Comparison of ENCODE assay signal across 23 cellular contexts in genomic region chr17:8398980-8399379, GRCh38. TPM values are rescaled to one million over a fixed set of nuclear protein-coding genes. Genes with fewer than 3 reads are reported as not detected.
DNase-seq lines count a peak whose midpoint lies in the region; ATAC-seq, FAIRE-seq and TF ChIP-seq lines count a peak whose summit lies in the region.
"Had no signal": no experiment of that assay in that cellular context is flagged by ENCODE, and none has a peak within 500 bp of the region (broad histone marks: within the 10 kb centered on the region; RNA-seq: fewer than 3 reads in every experiment).

No MANE protein-coding gene starts in this region.

- H3K9me1 ChIP-seq in K562 (ENCODE audit: control insufficient read depth, insufficient read depth, low read length) = no peaks in the 10 kb centered on the region

- H3K4me1 Mint-ChIP-seq in GM23338 = no peaks in the 10 kb centered on the region

- H3F3A ChIP-seq in SK-N-SH (replicated peaks; ENCODE audit: insufficient read depth) = no peaks in the 10 kb centered on the region
- H3F3A ChIP-seq in GM23338 (replicated peaks; ENCODE audit: low read depth) = no peaks in the 10 kb centered on the region; the same call in 1 of the 2 replicates

- ATAC-seq in SK-N-SH treated with all-trans-retinoic acid at 6 μM for 48 hours (no peak), GM23338 (no peak), K562 (peak; percentile 21; the same call in 1 of the 3 replicates), HG02678 (IDR thresholded peaks at IDR 0.05; ENCODE audit: unreplicated experiment) (no peak)
- ATAC-seq: A549 had no signal

- TF ChIP-seq RAD21 in SK-N-SH (IDR thresholded peaks at IDR 0.05; ENCODE audit: low read length) (no peak), K562 (CRISPR knock-in tag; conservative IDR thresholded peaks at IDR 0.05 in 1 of 2, IDR thresholded peaks at IDR 0.05 in 1 of 2) (no peak)

- no peak overlapping the region for H2AFZ ChIP-seq in SK-N-SH (ENCODE audit: low read depth)
- H2AFZ ChIP-seq in GM23338 = no peak overlapping the region
- H2AFZ ChIP-seq in K562 (ENCODE audit: low read depth, low read length) = no peak overlapping the region

- no peak for TF ChIP-seq CTCF in SK-N-SH (IDR thresholded peaks at IDR 0.05)
- no peak for TF ChIP-seq CTCF in GM23338 (conservative IDR thresholded peaks at IDR 0.05; ENCODE audit: low read depth in 2 of 2)
- no peak for TF ChIP-seq CTCF in K562 (IDR thresholded peaks at IDR 0.05 in 2 of 3, conservative IDR thresholded peaks at IDR 0.05 in 1 of 3; ENCODE audit: insufficient read depth in 2 of 3, low read depth in 1 of 3, low read length in 3 of 3)
- TF ChIP-seq CTCF in spleen (IDR thresholded peaks at IDR 0.05 in 8 of 11, conservative IDR thresholded peaks at IDR 0.05 in 3 of 11) = no peak

- H3K4me1 ChIP-seq in SK-N-SH (ENCODE audit: control insufficient read depth in 1 of 2, insufficient read depth in 2 of 2, low read depth in 1 of 2, low read length in 1 of 2) = no peaks in the 10 kb centered on the region
- H3K4me1 ChIP-seq in GM23338 (ENCODE audit: insufficient read depth) = no peaks in the 10 kb centered on the region
- peaks cover 0 to 4% of the 10 kb centered on the region in 2 experiments; a peak in 2 of 5 replicates for H3K4me1 ChIP-seq in K562 (replicated peaks in 1 of 2; ENCODE audit: control insufficient read depth in 2 of 2, insufficient read depth in 2 of 2, low read length in 2 of 2)
- H3K4me1 ChIP-seq in spleen = peaks cover 0 to 4% (median 1%) of the 10 kb centered on the region in 6 donors
- H3K4me1 ChIP-seq: A549, Caco-2, HAP-1 had no signal

- POLR2A ChIA-PET in SK-N-SH (lab: Yijun Ruan, JAX) (no interaction called here), K562 (lab: Yijun Ruan, JAX) (no interaction called here)

- no peak overlapping the region for H3K4me3 Mint-ChIP-seq in GM23338
- H3K4me3 Mint-ChIP-seq: CD4-positive, alpha-beta T cell had no signal

- in situ Hi-C loops in K562 (cut with MboI) = loop anchor here (25.0 kb wide), 1 partner anchor 1138 kb away; no protein-coding TSS in a partner anchor

- CTCF ChIA-PET in SK-N-SH (lab: Yijun Ruan, JAX) = interaction anchor here (1.8 to 2.3 kb wide), 3 partner anchors 11 to 387 kb away, joined by 6 to 10 read pairs (median 7); no protein-coding TSS in a partner anchor
- CTCF ChIA-PET in K562 (lab: Yijun Ruan, JAX; ENCODE audit: low intra/inter-chr PET ratio) = no interaction called here

- TF ChIP-seq POLR2A in K562 (conservative IDR thresholded peaks at IDR 0.05) (no peak), spleen (IDR thresholded peaks at IDR 0.05) (no peak)

- H3K36me3 ChIP-seq in SK-N-SH (replicated peaks in 1 of 2; ENCODE audit: control insufficient read depth in 1 of 2, insufficient read depth in 2 of 2, low read length in 1 of 2) (no peaks in the 10 kb centered on the region), GM23338 (ENCODE audit: insufficient read depth) (no peaks in the 10 kb centered on the region), K562 (ENCODE audit: control insufficient read depth, insufficient read depth, low read length) (no peaks in the 10 kb centered on the region), spleen (no peaks in the 10 kb centered on the region)
- H3K36me3 ChIP-seq: HAP-1 had no signal

- H3K27ac Mint-ChIP-seq in GM23338 = no peak overlapping the region
- H3K27ac Mint-ChIP-seq: CD4-positive, alpha-beta T cell had no signal

- DNase-seq in SK-N-SH (no peak), GM23338 (ENCODE audit: low spot score) (no peak), K562 (ENCODE audit: extremely low read depth in 1 of 4, low spot score in 3 of 4) (no peak), spleen (peak; percentile 40)
- no peak for DNase-seq in stimulated activated CD4-positive, alpha-beta T cell treated with anti-CD3 and anti-CD28 coated beads, Interleukin-2, amount 100 ng/mL, for 24 hours
- DNase-seq: AML-193; Caco-2; CD4-positive, alpha-beta T cell; GDM1; IMR-90; KG1 had no signal

- no peak overlapping the region for H3K9ac ChIP-seq in SK-N-SH
- H3K9ac ChIP-seq in K562 (ENCODE audit: insufficient read depth in 1 of 2, low read depth in 2 of 2, low read length in 2 of 2) = no peak overlapping the region

- peaks cover 6% of the 10 kb centered on the region for H3K27me3 Mint-ChIP-seq in GM23338 (ENCODE audit: insufficient read depth, low read depth, poor library complexity)

- BruUV-seq in K562 (replicated peaks; lab: Mats Ljungman, UMichigan) = no TSS peak

- no peaks in the 10 kb centered on the region for H3K9me2 ChIP-seq in SK-N-SH
- no peaks in the 10 kb centered on the region for H3K9me2 ChIP-seq in GM23338 (ENCODE audit: insufficient read depth)

- no peak overlapping the region for H3K27ac ChIP-seq in SK-N-SH (ENCODE audit: low read depth in 2 of 2, low read length in 1 of 2)
- H3K27ac ChIP-seq in GM23338 (ENCODE audit: low read depth) = no peak overlapping the region
- H3K27ac ChIP-seq in K562 (ENCODE audit: extremely low read depth, low read depth, low read length) = no peak overlapping the region
- no peak overlapping the region for H3K27ac ChIP-seq in spleen
- H3K27ac ChIP-seq: 22Rv1, A549, C4-2B, HL-60 had no signal

- no peaks in the 10 kb centered on the region for H3K9me3 Mint-ChIP-seq in GM23338
- H3K9me3 Mint-ChIP-seq: CD4-positive, alpha-beta T cell had no signal

- peaks cover 26% of the 10 kb centered on the region; the same call in 1 of the 2 replicates for H3K27me3 ChIP-seq in SK-N-SH (ENCODE audit: insufficient read depth)
- no peaks in the 10 kb centered on the region for H3K27me3 ChIP-seq in GM23338 (ENCODE audit: insufficient read depth)
- peaks cover 0 to 15% of the 10 kb centered on the region in 2 experiments; a peak in 3 of 5 replicates for H3K27me3 ChIP-seq in K562 (ENCODE audit: control insufficient read depth in 2 of 2, insufficient read depth in 2 of 2, low read length in 2 of 2)
- H3K27me3 ChIP-seq in spleen (replicated peaks in 1 of 7) = peaks cover 0 to 66% (median 0%) of the 10 kb centered on the region in 7 donors

- H3K9me3 ChIP-seq in SK-N-SH (no peaks in the 10 kb centered on the region), K562 (replicated peaks; ENCODE audit: control insufficient read depth, insufficient read depth, low read depth, low read length) (no peaks in the 10 kb centered on the region), spleen (no peaks in the 10 kb centered on the region)
- H3K9me3 ChIP-seq: A549, Caco-2, HAP-1 had no signal

- no peak overlapping the region for H3K4me2 ChIP-seq in SK-N-SH
- no peak overlapping the region for H3K4me2 ChIP-seq in GM23338
- H3K4me2 ChIP-seq in K562 (ENCODE audit: insufficient read depth, low read length) = no peak overlapping the region
- H3K4me2 ChIP-seq: A549 had no signal

- no peak overlapping the region for H3K4me3 ChIP-seq in SK-N-SH (ENCODE audit: low read depth in 2 of 2, low read length in 1 of 2)
- H3K4me3 ChIP-seq in GM23338 = no peak overlapping the region
- H3K4me3 ChIP-seq in K562 = no peak overlapping the region
- no peak overlapping the region for H3K4me3 ChIP-seq in spleen
- H3K4me3 ChIP-seq: A549, HAP-1 had no signal

- TF ChIP-seq EP300 in SK-N-SH (IDR thresholded peaks at IDR 0.05; ENCODE audit: borderline replicate concordance in 1 of 2, low read depth in 1 of 2, low read length in 1 of 2) = no peak
- TF ChIP-seq EP300 in K562 (IDR thresholded peaks at IDR 0.05; ENCODE audit: low read length) = no peak

- no peak for FAIRE-seq in K562 (lab: Jason Lieb, UNC)
- FAIRE-seq: A549, D721Med, GM12892 had no signal

- intact Hi-C loops in K562 (cut with micrococcal nuclease) (no loop called here), spleen (cut with DNase I; ENCODE audit: low total_unique reads) (no loop called here)

- H3K36me3 Mint-ChIP-seq in GM23338 (ENCODE audit: low read depth) = no peaks in the 10 kb centered on the region

- H3K79me2 ChIP-seq in SK-N-SH (ENCODE audit: insufficient read depth) (no peaks in the 10 kb centered on the region), GM23338 (replicated peaks; ENCODE audit: insufficient read depth) (no peaks in the 10 kb centered on the region), K562 (ENCODE audit: control insufficient read depth, insufficient read depth, low read length) (no peaks in the 10 kb centered on the region)

- no peaks in the 10 kb centered on the region for H4K20me1 ChIP-seq in SK-N-SH (ENCODE audit: insufficient read depth)
- no peaks in the 10 kb centered on the region for H4K20me1 ChIP-seq in GM23338 (replicated peaks; ENCODE audit: insufficient read depth)
- H4K20me1 ChIP-seq in K562 (replicated peaks; ENCODE audit: control insufficient read depth, insufficient read depth, low read length) = no peaks in the 10 kb centered on the region

- WGBS in SK-N-SH (ENCODE audit: low lambda C conversion rate) = 37% methylated on average over 6 of the region's 6 CpGs
- 8% methylated on average over 6 of the region's 6 CpGs for WGBS in K562 (ENCODE audit: insufficient coverage, low coverage, missing lambda C conversion rate)
- 60 to 74% (median 62%) methylated on average over 6 of the region's 6 CpGs for WGBS in spleen, 5 donors

RNA-seq across cellular contexts. Expression of gene RNF222, which starts 1.4 kb away (rescaled TPM):
- not detected in 2 replicates for polyA plus RNA-seq in SK-N-SH (2012; rRNA removed)
- polyA plus RNA-seq in SK-N-SH (2012; cell fraction: cytosol; rRNA removed) = not detected in 2 replicates
- not detected in 2 replicates for polyA plus RNA-seq in SK-N-SH (2012; cell fraction: nucleus; rRNA removed)
- 0.07 and 0.31 TPM in 2 replicates for total RNA-seq in GM23338 (2014; rRNA removed; shearing (Covaris generic))
- 0.10 TPM in 1 of 2 replicates, not detected in the other for polyA plus RNA-seq in GM23338 (2016; fragmentation: Nextera tagmentation; extraction: Ambion mirVana)
- total RNA-seq in K562 (2011; cell fraction: chromatin; rRNA removed; ENCODE audit: low replicate concordance) = not detected in 2 replicates
- not detected in 2 replicates for total RNA-seq in K562 (2011; cell fraction: nucleolus; rRNA removed)
- not detected in 2 replicates for total RNA-seq in K562 (2011; cell fraction: nucleoplasm; rRNA removed)
- 0.08 TPM in 1 of 2 replicates, not detected in the other for total RNA-seq in K562 (2014; rRNA removed)
- 0.06 TPM in 1 of 2 replicates, not detected in the other for total RNA-seq in K562 (2014; rRNA removed; fragmentation: Illumina TruSeq; extraction: Trizol)
- total RNA-seq in K562 (2015; rRNA removed; fragmentation: Illumina TruSeq; extraction: Trizol) = not detected in 2 replicates
- total RNA-seq in K562 (2021) = not detected in 2 replicates
- not detected in 2 replicates for polyA plus RNA-seq in K562 (2011; rRNA removed)
- not detected in 2 replicates for polyA plus RNA-seq in K562 (2011; cell fraction: cytosol; rRNA removed)
- polyA plus RNA-seq in K562 (2011; cell fraction: nucleus; rRNA removed) = not detected in 2 replicates
- 0.03 and 0.04 TPM in 2 replicates for polyA plus RNA-seq in K562 (2012)
- not detected in 2 replicates for polyA plus RNA-seq in K562 (2014; fragmentation: Illumina TruSeq; extraction: Trizol)
- not detected for polyA plus RNA-seq in K562 (2014; fragmentation: Nextera tagmentation; extraction: Ambion mirVana)
- not detected in 2 replicates for polyA plus RNA-seq in K562 (2014; rRNA removed)
- not detected in 2 replicates for polyA minus RNA-seq in K562 (2011; rRNA and poly(A)+ RNA removed)
- not detected in 2 replicates for polyA minus RNA-seq in K562 (2011; cell fraction: cytosol; rRNA and poly(A)+ RNA removed)
- polyA minus RNA-seq in K562 (2011; cell fraction: nucleus; rRNA and poly(A)+ RNA removed) = not detected in 2 replicates
- not detected for total RNA-seq in spleen
- under 1 TPM in 2 of 3 donors, not detected in 1; 0.03 to 0.05 TPM for polyA plus RNA-seq in spleen
- total RNA-seq: Caco-2, H4, HT1080, IMR-90 had no signal
- polyA plus RNA-seq: A549, BJ, IMR-90 had no signal

RNA-seq across cellular contexts. Expression of gene RPL26, which starts 16.0 kb away (rescaled TPM):
- 4,770 and 5,684 TPM in 2 replicates for polyA plus RNA-seq in SK-N-SH (2012; rRNA removed)
- polyA plus RNA-seq in SK-N-SH (2012; cell fraction: cytosol; rRNA removed) = 7,597 and 10,418 TPM in 2 replicates
- 774 and 1,084 TPM in 2 replicates for polyA plus RNA-seq in SK-N-SH (2012; cell fraction: nucleus; rRNA removed)
- total RNA-seq in GM23338 (2014; rRNA removed; shearing (Covaris generic)) = 3,158 and 4,450 TPM in 2 replicates
- polyA plus RNA-seq in GM23338 (2016; fragmentation: Nextera tagmentation; extraction: Ambion mirVana) = 2,274 and 2,541 TPM in 2 replicates
- total RNA-seq in K562 (2011; cell fraction: chromatin; rRNA removed; ENCODE audit: low replicate concordance) = 244 and 334 TPM in 2 replicates
- total RNA-seq in K562 (2011; cell fraction: nucleolus; rRNA removed) = 298 and 337 TPM in 2 replicates
- total RNA-seq in K562 (2011; cell fraction: nucleoplasm; rRNA removed) = 567 and 1,126 TPM in 2 replicates
- 1,785 and 2,781 TPM in 2 replicates for total RNA-seq in K562 (2014; rRNA removed)
- 3,633 and 3,959 TPM in 2 replicates for total RNA-seq in K562 (2014; rRNA removed; fragmentation: Illumina TruSeq; extraction: Trizol)
- total RNA-seq in K562 (2015; rRNA removed; fragmentation: Illumina TruSeq; extraction: Trizol) = 2,809 and 2,904 TPM in 2 replicates
- 1,474 and 1,702 TPM in 2 replicates for total RNA-seq in K562 (2021)
- 3,982 and 4,074 TPM in 2 replicates for polyA plus RNA-seq in K562 (2011; rRNA removed)
- polyA plus RNA-seq in K562 (2011; cell fraction: cytosol; rRNA removed) = 925 and 2,470 TPM in 2 replicates
- polyA plus RNA-seq in K562 (2011; cell fraction: nucleus; rRNA removed) = 415 and 1,025 TPM in 2 replicates
- 3,098 and 3,525 TPM in 2 replicates for polyA plus RNA-seq in K562 (2012)
- 3,435 and 3,978 TPM in 2 replicates for polyA plus RNA-seq in K562 (2014; fragmentation: Illumina TruSeq; extraction: Trizol)
- polyA plus RNA-seq in K562 (2014; fragmentation: Nextera tagmentation; extraction: Ambion mirVana) = 1,000 to 10,000 TPM; 1,706 to 1,892 TPM
- polyA plus RNA-seq in K562 (2014; rRNA removed) = 3,525 and 3,633 TPM in 2 replicates
- 2,832 and 3,117 TPM in 2 replicates for polyA minus RNA-seq in K562 (2011; rRNA and poly(A)+ RNA removed)
- 387 and 436 TPM in 2 replicates for polyA minus RNA-seq in K562 (2011; cell fraction: cytosol; rRNA and poly(A)+ RNA removed)
- polyA minus RNA-seq in K562 (2011; cell fraction: nucleus; rRNA and poly(A)+ RNA removed) = 92.8 and 251 TPM in 2 replicates
- total RNA-seq in spleen = 1,000 to 10,000 TPM; 1,067 to 3,608 (median 1,651) TPM
- polyA plus RNA-seq in spleen = 1,000 to 10,000 TPM; 5,013 to 7,063 (median 6,510) TPM

RNA-seq across cellular contexts. Expression of gene NDEL1, which starts 36.7 kb away (rescaled TPM):
- 49.5 and 58.6 TPM in 2 replicates for polyA plus RNA-seq in SK-N-SH (2012; rRNA removed)
- polyA plus RNA-seq in SK-N-SH (2012; cell fraction: cytosol; rRNA removed) = 45.2 and 46.2 TPM in 2 replicates
- 66.3 and 89.2 TPM in 2 replicates for polyA plus RNA-seq in SK-N-SH (2012; cell fraction: nucleus; rRNA removed)
- total RNA-seq in GM23338 (2014; rRNA removed; shearing (Covaris generic)) = 15.9 and 21.2 TPM in 2 replicates
- 21.6 and 26.0 TPM in 2 replicates for polyA plus RNA-seq in GM23338 (2016; fragmentation: Nextera tagmentation; extraction: Ambion mirVana)
- total RNA-seq in K562 (2011; cell fraction: chromatin; rRNA removed; ENCODE audit: low replicate concordance) = 67.3 and 150 TPM in 2 replicates
- 50.3 and 51.5 TPM in 2 replicates for total RNA-seq in K562 (2011; cell fraction: nucleolus; rRNA removed)
- total RNA-seq in K562 (2011; cell fraction: nucleoplasm; rRNA removed) = 71.7 and 72.9 TPM in 2 replicates
- total RNA-seq in K562 (2014; rRNA removed) = 17.3 and 19.0 TPM in 2 replicates
- total RNA-seq in K562 (2014; rRNA removed; fragmentation: Illumina TruSeq; extraction: Trizol) = 21.1 and 25.3 TPM in 2 replicates
- 22.7 and 23.7 TPM in 2 replicates for total RNA-seq in K562 (2015; rRNA removed; fragmentation: Illumina TruSeq; extraction: Trizol)
- 23.5 and 26.6 TPM in 2 replicates for total RNA-seq in K562 (2021)
- polyA plus RNA-seq in K562 (2011; rRNA removed) = 29.1 and 30.5 TPM in 2 replicates
- 29.5 and 36.3 TPM in 2 replicates for polyA plus RNA-seq in K562 (2011; cell fraction: cytosol; rRNA removed)
- 70.1 and 75.1 TPM in 2 replicates for polyA plus RNA-seq in K562 (2011; cell fraction: nucleus; rRNA removed)
- 19.6 and 20.6 TPM in 2 replicates for polyA plus RNA-seq in K562 (2012)
- 26.9 and 28.6 TPM in 2 replicates for polyA plus RNA-seq in K562 (2014; fragmentation: Illumina TruSeq; extraction: Trizol)
- polyA plus RNA-seq in K562 (2014; fragmentation: Nextera tagmentation; extraction: Ambion mirVana) = 1 to 10 TPM in 1 of 2 experiments, under 1 TPM in 1; 0.86 to 2.0 TPM
- 29.2 and 38.7 TPM in 2 replicates for polyA plus RNA-seq in K562 (2014; rRNA removed)
- 29.0 and 31.7 TPM in 2 replicates for polyA minus RNA-seq in K562 (2011; rRNA and poly(A)+ RNA removed)
- polyA minus RNA-seq in K562 (2011; cell fraction: cytosol; rRNA and poly(A)+ RNA removed) = 10.7 and 14.2 TPM in 2 replicates
- 28.3 and 50.1 TPM in 2 replicates for polyA minus RNA-seq in K562 (2011; cell fraction: nucleus; rRNA and poly(A)+ RNA removed)
- total RNA-seq in spleen = 100 to 1,000 TPM in 3 of 7 donors, 10 to 100 TPM in 4; 67.7 to 141 (median 90.5) TPM
- 10 to 100 TPM; 11.6 to 26.0 (median 13.6) TPM for polyA plus RNA-seq in spleen

RNA-seq across cellular contexts. Expression of gene ODF4, which starts 59.3 kb away (rescaled TPM):
- polyA plus RNA-seq in SK-N-SH (2012; rRNA removed) (not detected in 2 replicates), GM23338 (2016; fragmentation: Nextera tagmentation; extraction: Ambion mirVana) (not detected in 2 replicates), K562 (2011; rRNA removed) (not detected in 2 replicates), K562 (2014; fragmentation: Illumina TruSeq; extraction: Trizol) (not detected in 2 replicates), K562 (2014; fragmentation: Nextera tagmentation; extraction: Ambion mirVana) (not detected), K562 (2014; rRNA removed) (not detected in 2 replicates), spleen (not detected)
- not detected in 2 replicates for polyA plus RNA-seq in SK-N-SH (2012; cell fraction: cytosol; rRNA removed)
- polyA plus RNA-seq in SK-N-SH (2012; cell fraction: nucleus; rRNA removed) = not detected in 2 replicates
- not detected in 2 replicates for total RNA-seq in GM23338 (2014; rRNA removed; shearing (Covaris generic))
- total RNA-seq in K562 (2011; cell fraction: chromatin; rRNA removed; ENCODE audit: low replicate concordance) = not detected in 2 replicates
- not detected in 2 replicates for total RNA-seq in K562 (2011; cell fraction: nucleolus; rRNA removed)
- total RNA-seq in K562 (2011; cell fraction: nucleoplasm; rRNA removed) = not detected in 2 replicates
- total RNA-seq in K562 (2014; rRNA removed) (not detected in 2 replicates), K562 (2014; rRNA removed; fragmentation: Illumina TruSeq; extraction: Trizol) (not detected in 2 replicates), K562 (2015; rRNA removed; fragmentation: Illumina TruSeq; extraction: Trizol) (not detected in 2 replicates), K562 (2021) (not detected in 2 replicates), spleen (not detected)
- polyA plus RNA-seq in K562 (2011; cell fraction: cytosol; rRNA removed) = not detected in 2 replicates
- polyA plus RNA-seq in K562 (2011; cell fraction: nucleus; rRNA removed) = not detected in 2 replicates
- polyA plus RNA-seq in K562 (2012) = not detected in 2 replicates
- polyA minus RNA-seq in K562 (2011; rRNA and poly(A)+ RNA removed) = not detected in 2 replicates
- polyA minus RNA-seq in K562 (2011; cell fraction: cytosol; rRNA and poly(A)+ RNA removed) = not detected in 2 replicates
- polyA minus RNA-seq in K562 (2011; cell fraction: nucleus; rRNA and poly(A)+ RNA removed) = not detected in 2 replicates
- total RNA-seq: Caco-2; CD4-positive, alpha-beta T cell; H4; HT1080; IMR-90 had no signal
- polyA plus RNA-seq: A549, BJ, IMR-90 had no signal

Comparison
In these comparisons a context has a peak if more than half of its experiments do, and no peak if none do; other contexts are left out.
1. Of the 27 proteins assayed by ChIP-seq in both K562 and SK-N-SH: peak only in K562: none; only in SK-N-SH: REST; in both: none; in neither: 26.